Comparison of ENCODE assay signal across 11 cellular contexts in genomic region chr6:118665011-118665410, GRCh38. TPM values are rescaled to one million over a fixed set of nuclear protein-coding genes. Genes with fewer than 3 reads are reported as not detected.
A peak's percentile ranks its signal among the peaks of the same experiment; 100 is the strongest.
DNase-seq lines count a peak whose midpoint lies in the region; ATAC-seq and TF ChIP-seq lines count a peak whose summit lies in the region.
"Had no signal": no experiment of that assay in that cellular context is flagged by ENCODE, and none has a peak within 500 bp of the region (broad histone marks: within the 10 kb centered on the region; RNA-seq: fewer than 3 reads in every experiment).

No MANE protein-coding gene starts in this region.

- no peaks in the 10 kb centered on the region for H4K20me1 ChIP-seq in BLaER1 treated with 17β-estradiol and CSF1 and Interleukin-3, amounts not matched to agents 10 nM and 100 nM
- no peaks in the 10 kb centered on the region for H4K20me1 ChIP-seq in PC-3 (ENCODE audit: low read length)

- H3K36me3 ChIP-seq in BLaER1 treated with 17β-estradiol and CSF1 and Interleukin-3, amounts not matched to agents 10 nM and 100 nM = no peaks in the 10 kb centered on the region
- no peaks in the 10 kb centered on the region for H3K36me3 ChIP-seq in PC-3 (ENCODE audit: low read depth, low read length)
- no peaks in the 10 kb centered on the region for H3K36me3 ChIP-seq in upper lobe of left lung
- H3K36me3 ChIP-seq: thyroid gland had no signal

- H3K9me3 ChIP-seq in BLaER1 treated with 17β-estradiol and CSF1 and Interleukin-3, amounts not matched to agents 10 nM and 100 nM (replicated peaks in 1 of 11) = no peaks in the 10 kb centered on the region
- H3K9me3 ChIP-seq in PC-3 (ENCODE audit: low read length) (no peaks in the 10 kb centered on the region), upper lobe of left lung (no peaks in the 10 kb centered on the region)
- H3K9me3 ChIP-seq: thyroid gland had no signal

- BruUV-seq in PC-3 (replicated peaks; lab: Mats Ljungman, UMichigan) = no TSS peak

- H3K27ac ChIP-seq in BLaER1 treated with 17β-estradiol and CSF1 and Interleukin-3, amounts not matched to agents 10 nM and 100 nM = no peak overlapping the region
- H3K27ac ChIP-seq in PC-3 (ENCODE audit: low read length) (no peak overlapping the region), foreskin keratinocyte (no peak overlapping the region), upper lobe of left lung (no peak overlapping the region)
- H3K27ac ChIP-seq: thyroid gland had no signal

- POLR2A ChIA-PET in PC-3 (lab: Charles Lee; ENCODE audit: unreplicated experiment) = no interaction called here

- CTCF ChIA-PET in PC-3 (lab: Charles Lee) = no interaction called here

- peaks cover 0 to 17% (median 13%) of the 10 kb centered on the region in 10 experiments; a peak in 17 of 20 replicates for H3K4me1 ChIP-seq in BLaER1 treated with 17β-estradiol and CSF1 and Interleukin-3, amounts not matched to agents 10 nM and 100 nM
- H3K4me1 ChIP-seq in PC-3 (ENCODE audit: insufficient read depth, low read length) = peaks cover 13% of the 10 kb centered on the region; the same call in 1 of the 2 replicates
- H3K4me1 ChIP-seq in foreskin keratinocyte = no peaks in the 10 kb centered on the region
- H3K4me1 ChIP-seq in upper lobe of left lung = peaks cover 5 to 13% (median 7%) of the 10 kb centered on the region in 4 donors
- H3K4me1 ChIP-seq: thyroid gland had no signal

- intact Hi-C loops in PC-3 (cut with micrococcal nuclease) = no loop called here
- intact Hi-C loops in left cardiac atrium (cut with DNase I) = no loop called here

- no peaks in the 10 kb centered on the region for H3F3A ChIP-seq in PC-3 (ENCODE audit: low read length, unreplicated experiment)

- TF ChIP-seq POLR2A in upper lobe of left lung (IDR thresholded peaks at IDR 0.05) = no peak

- H3K9ac ChIP-seq in BLaER1 treated with 17β-estradiol and CSF1 and Interleukin-3, amounts not matched to agents 10 nM and 100 nM = peak overlapping the region in 2 of 11 experiments; percentile 39 to 45; a peak in 1 of 22 replicates
- H3K9ac ChIP-seq in PC-3 (ENCODE audit: low read length) = no peak overlapping the region

- H3K4me3 ChIP-seq in BLaER1 treated with 17β-estradiol and CSF1 and Interleukin-3, amounts not matched to agents 10 nM and 100 nM = peak overlapping the region in 6 of 10 experiments; percentile 39 to 60 (median 46); a peak in 6 of 20 replicates
- H3K4me3 ChIP-seq in PC-3 (ENCODE audit: low read length) (no peak overlapping the region), upper lobe of left lung (no peak overlapping the region)
- H3K4me3 ChIP-seq: smooth muscle cell, thyroid gland had no signal

- no peaks in the 10 kb centered on the region for H3K79me2 ChIP-seq in PC-3 (ENCODE audit: low read length)

- H3K27me3 ChIP-seq in BLaER1 treated with 17β-estradiol and CSF1 and Interleukin-3, amounts not matched to agents 10 nM and 100 nM = no peaks in the 10 kb centered on the region
- H3K27me3 ChIP-seq in PC-3 (ENCODE audit: low read length) = no peaks in the 10 kb centered on the region
- peaks cover 6% of the 10 kb centered on the region for H3K27me3 ChIP-seq in foreskin keratinocyte
- no peaks in the 10 kb centered on the region for H3K27me3 ChIP-seq in upper lobe of left lung
- H3K27me3 ChIP-seq: thyroid gland had no signal

- H2AFZ ChIP-seq in PC-3 (ENCODE audit: low read length) = no peak overlapping the region

- H3K9me2 ChIP-seq in PC-3 (replicated peaks; ENCODE audit: low read length) = no peaks in the 10 kb centered on the region

- H3K4me2 ChIP-seq in BLaER1 treated with 17β-estradiol and CSF1 and Interleukin-3, amounts not matched to agents 10 nM and 100 nM = peak overlapping the region; percentile 62 to 94 (median 81)
- H3K4me2 ChIP-seq in PC-3 (ENCODE audit: low read length) = no peak overlapping the region
- H3K4me2 ChIP-seq: smooth muscle cell had no signal

- no peak for TF ChIP-seq CTCF in PC-3 (conservative IDR thresholded peaks at IDR 0.05; ENCODE audit: low read depth, low read length)
- peak; percentile 17 for TF ChIP-seq CTCF in foreskin keratinocyte (conservative IDR thresholded peaks at IDR 0.05)
- no peak for TF ChIP-seq CTCF in upper lobe of left lung (IDR thresholded peaks at IDR 0.05)

- no peak for TF ChIP-seq EP300 in upper lobe of left lung (IDR thresholded peaks at IDR 0.05)

- 32 to 82% methylated on average over 3 of the region's 3 CpGs for WGBS in upper lobe of left lung, 2 donors

- peak; percentile 45 for DNase-seq in PC-3
- DNase-seq in foreskin keratinocyte = peak in 1 of 2 donors; percentile 31
- no peak for DNase-seq in upper lobe of left lung
- no peak for DNase-seq in left cardiac atrium
- DNase-seq: NCI-H526, thyroid gland had no signal

- peak; percentile 59 for ATAC-seq in GM19438 (IDR thresholded peaks at IDR 0.05; ENCODE audit: low read depth, unreplicated experiment)
- peak; percentile 77 for ATAC-seq in PC-3
- peak; percentile 70 for ATAC-seq in foreskin keratinocyte
- ATAC-seq in upper lobe of left lung (ENCODE audit: low FRiP score in 2 of 2) = no peak
- no peak for ATAC-seq in HG03097 (IDR thresholded peaks at IDR 0.05; ENCODE audit: low FRiP score, unreplicated experiment)
- no peak for ATAC-seq in GM18519 (IDR thresholded peaks at IDR 0.05; ENCODE audit: low FRiP score, unreplicated experiment)
- ATAC-seq in left cardiac atrium = no peak

RNA-seq across cellular contexts. Expression of gene CEP85L, which starts 13.6 kb away (rescaled TPM):
- total RNA-seq in PC-3 (2014; rRNA removed) (3.9 and 7.8 TPM in 2 replicates), foreskin keratinocyte (5.2 and 5.3 TPM in 2 replicates), upper lobe of left lung (10 to 100 TPM in 5 of 6 donors, 1 to 10 TPM in 1; 7.5 to 22.0 (median 13.0) TPM), left cardiac atrium (1 to 10 TPM; 8.5 TPM)
- 0.54 and 0.55 TPM in 2 replicates for polyA plus RNA-seq in foreskin keratinocyte

Comparison
In these comparisons a context has a peak if more than half of its experiments do, and no peak if none do; other contexts are left out.
1. H3K4me3 ChIP-seq: peak in BLaER1 treated with 17β-estradiol and CSF1 and Interleukin-3, amounts not matched to agents 10 nM and 100 nM (6 of 10); none in PC-3 (single experiment) and upper lobe of left lung (0 of 4).
2. ATAC-seq: peak in GM19438 (single experiment), PC-3 (single experiment) and foreskin keratinocyte (single experiment); none in upper lobe of left lung (0 of 2), HG03097 (single experiment), GM18519 (single experiment) and left cardiac atrium (0 of 2).